8 cellular contexts compared by ENCODE assay signal in the genomic region with DNA sequence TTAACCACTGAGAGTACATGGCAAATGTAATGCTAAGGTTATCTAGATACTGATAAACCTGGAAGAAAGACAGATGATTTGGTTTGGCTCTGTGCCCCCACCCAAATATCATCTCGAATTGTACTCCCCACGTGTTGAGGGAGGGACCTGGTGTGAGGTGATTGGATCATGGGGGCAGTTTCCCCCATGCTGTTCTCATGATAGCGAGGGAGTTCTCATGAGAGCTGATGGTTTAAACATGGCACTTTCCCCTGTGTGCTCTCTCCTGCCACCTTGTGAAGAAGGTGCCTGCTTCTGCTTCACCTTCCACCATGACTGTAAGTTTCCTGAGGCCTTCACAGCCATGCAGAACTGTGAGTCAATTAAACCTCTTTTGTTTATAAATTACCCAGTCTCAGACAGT. TPM values are rescaled to one million over a fixed set of nuclear protein-coding genes. Genes with fewer than 3 reads are reported as not detected.
DNase-seq lines count a peak whose midpoint lies in the region; TF ChIP-seq lines count a peak whose summit lies in the region.

No MANE protein-coding gene starts in this region.

- intact Hi-C loops in mammary epithelial cell (cut with micrococcal nuclease): loop anchor here (1.0 kb wide), 2 partner anchors 108 to 257 kb away; no protein-coding TSS in a partner anchor

- in situ Hi-C loops in mammary epithelial cell (cut with MboI; ENCODE audit: low sequenced_read_pairs in 2 of 2): no loop called here

- CTCF ChIA-PET in mammary epithelial cell (lab: Charles Lee; ENCODE audit: low non-redundant PET): no interaction called here

- no peak overlapping the region for H2AFZ ChIP-seq in mammary epithelial cell (ENCODE audit: low read depth, low read length)

- H3K9me3 ChIP-seq in mammary epithelial cell (replicated peaks; ENCODE audit: insufficient read depth, low read length) (no peaks in the 10 kb centered on the region), neutrophil (no peaks in the 10 kb centered on the region), suprapubic skin (no peaks in the 10 kb centered on the region)

- DNase-seq in NCI-H82 (lab: John Stamatoyannopoulos, UW) (peak; percentile 52), NCI-H82 treated with DMSO at 0.1 percent for 48 hours (lab: John Stamatoyannopoulos, UW; ENCODE audit: unreplicated experiment) (no peak), NB4 (ENCODE audit: low read depth) (peak; percentile 42), mammary epithelial cell (peak; percentile 18), suprapubic skin (ENCODE audit: low spot score in 2 of 2) (no peak), SHP77 (lab: John Stamatoyannopoulos, UW) (no peak)
- DNase-seq in stimulated activated CD4-positive, alpha-beta T cell treated with anti-CD3 and anti-CD28 coated beads, Interleukin-4, amount 100 ng/mL, for 1 hour: no peak

- H3K4me2 ChIP-seq in mammary epithelial cell (ENCODE audit: insufficient read depth, low read depth, low read length): no peak overlapping the region

- H4K20me1 ChIP-seq in mammary epithelial cell (ENCODE audit: insufficient read depth, low read length): no peaks in the 10 kb centered on the region

- H3K4me1 ChIP-seq in mammary epithelial cell (ENCODE audit: insufficient read depth, low read length) (no peaks in the 10 kb centered on the region), neutrophil (ENCODE audit: control insufficient read depth in 1 of 2, insufficient read depth in 1 of 2, low read depth in 1 of 2, low read length in 1 of 2) (peaks cover 32 to 39% of the 10 kb centered on the region in 2 experiments), suprapubic skin (no peaks in the 10 kb centered on the region)

- H3K79me2 ChIP-seq in mammary epithelial cell (ENCODE audit: insufficient read depth, low read length): no peaks in the 10 kb centered on the region

- no TSS peak for BruUV-seq in mammary epithelial cell (replicated peaks; lab: Mats Ljungman, UMichigan)

- no peaks in the 10 kb centered on the region for H3K36me3 ChIP-seq in mammary epithelial cell (ENCODE audit: insufficient read depth, low read length)
- H3K36me3 ChIP-seq in neutrophil: no peaks in the 10 kb centered on the region
- H3K36me3 ChIP-seq in suprapubic skin: no peaks in the 10 kb centered on the region

- TF ChIP-seq CTCF in NB4 (IDR thresholded peaks at IDR 0.05; ENCODE audit: low read depth, low read length) (no peak), mammary epithelial cell (conservative IDR thresholded peaks at IDR 0.05 in 1 of 2, IDR thresholded peaks at IDR 0.05 in 1 of 2; ENCODE audit: extremely low read depth in 1 of 2, insufficient read depth in 1 of 2, low read depth in 1 of 2, low read length in 2 of 2) (peak in 1 of 2 donors; percentile 39), neutrophil (IDR thresholded peaks at IDR 0.05) (no peak), suprapubic skin (IDR thresholded peaks at IDR 0.05) (no peak)

- TF ChIP-seq POLR2A in NB4 (IDR thresholded peaks at IDR 0.05; ENCODE audit: extremely low read depth, insufficient read length) (no peak), suprapubic skin (IDR thresholded peaks at IDR 0.05) (no peak)

- dilution Hi-C loops in mammary epithelial cell (cut with HindIII; ENCODE audit: low sequenced_read_pairs): loop anchor here (5.0 kb wide), 1 partner anchor 57 kb away; no protein-coding TSS in a partner anchor

- TF ChIP-seq EP300 in suprapubic skin (IDR thresholded peaks at IDR 0.05): no peak

- no peak overlapping the region for H3K9ac ChIP-seq in mammary epithelial cell (ENCODE audit: insufficient read depth, low read length)

- WGBS in mammary epithelial cell (ENCODE audit: low coverage, missing lambda C conversion rate): 52% methylated on average over 3 of the region's 3 CpGs
- WGBS in suprapubic skin: 64% methylated on average over 3 of the region's 3 CpGs

- no peaks in the 10 kb centered on the region for H3K27me3 ChIP-seq in mammary epithelial cell (ENCODE audit: insufficient read depth, low read length)
- no peaks in the 10 kb centered on the region for H3K27me3 ChIP-seq in neutrophil
- no peaks in the 10 kb centered on the region for H3K27me3 ChIP-seq in suprapubic skin

- H3K27ac ChIP-seq in mammary epithelial cell (ENCODE audit: insufficient read depth, low read depth, low read length): no peak overlapping the region
- H3K27ac ChIP-seq in neutrophil: peak overlapping the region; percentile 27
- H3K27ac ChIP-seq in suprapubic skin: no peak overlapping the region

- H3K4me3 ChIP-seq in NB4 (ENCODE audit: low read depth, low read length): no peak overlapping the region
- H3K4me3 ChIP-seq in mammary epithelial cell (replicated peaks in 1 of 3; ENCODE audit: insufficient read depth in 1 of 3, low read depth in 2 of 3, low read length in 3 of 3): no peak overlapping the region
- no peak overlapping the region for H3K4me3 ChIP-seq in neutrophil (ENCODE audit: low read depth in 1 of 2, low read length in 1 of 2)
- no peak overlapping the region for H3K4me3 ChIP-seq in suprapubic skin

RNA-seq across cellular contexts. Expression of a gene that starts 14.2 kb away (rescaled TPM):
- under 1 TPM; under 0.01 to 0.33 TPM for total RNA-seq in mammary epithelial cell
- polyA plus RNA-seq in mammary epithelial cell: 0.09 TPM
- not detected for polyA minus RNA-seq in mammary epithelial cell
- under 1 TPM in 3 of 4 donors, not detected in 1; 0.38 to 0.47 (median 0.40) TPM for total RNA-seq in suprapubic skin

RNA-seq across cellular contexts. Expression of a gene that starts 32.0 kb away (rescaled TPM):
- total RNA-seq in mammary epithelial cell (1 to 10 TPM; 1.2 to 2.5 TPM), suprapubic skin (under 1 TPM in 1 of 4 donors, not detected in 3; 0.93 TPM)
- polyA plus RNA-seq in mammary epithelial cell: 0.37 TPM
- polyA minus RNA-seq in mammary epithelial cell: not detected

RNA-seq across cellular contexts. Expression of a gene that starts 32.2 kb away (rescaled TPM):
- total RNA-seq in mammary epithelial cell: 10 to 100 TPM; 11.2 to 16.0 TPM
- 6.0 TPM for polyA plus RNA-seq in mammary epithelial cell
- 14.0 TPM for polyA minus RNA-seq in mammary epithelial cell
- total RNA-seq in suprapubic skin: 10 to 100 TPM in 1 of 4 donors, 1 to 10 TPM in 3; 5.3 to 11.2 (median 7.9) TPM

RNA-seq across cellular contexts. Expression of a gene that starts 48.3 kb away (rescaled TPM):
- total RNA-seq in mammary epithelial cell (10 to 100 TPM; 15.3 to 25.7 TPM), suprapubic skin (10 to 100 TPM; 11.7 to 21.6 (median 16.9) TPM)
- 14.9 TPM for polyA plus RNA-seq in mammary epithelial cell
- polyA minus RNA-seq in mammary epithelial cell: 26.4 TPM

RNA-seq across cellular contexts. Expression of a gene that starts 48.8 kb away (rescaled TPM):
- 100 to 1,000 TPM in 1 of 2 donors, 10 to 100 TPM in 1; 63.7 to 140 TPM for total RNA-seq in mammary epithelial cell
- 224 TPM for polyA plus RNA-seq in mammary epithelial cell
- polyA minus RNA-seq in mammary epithelial cell: 311 TPM
- total RNA-seq in suprapubic skin: 100 to 1,000 TPM in 1 of 4 donors, 10 to 100 TPM in 3; 62.8 to 124 (median 97.0) TPM

Comparison
In these comparisons a context has a peak if more than half of its experiments do, and no peak if none do; other contexts are left out.
1. DNase-seq: peak in NCI-H82 (single experiment), NB4 (single experiment) and mammary epithelial cell (single experiment); none in NCI-H82 treated with DMSO at 0.1 percent for 48 hours (single experiment), suprapubic skin (0 of 2), SHP77 (0 of 2) and stimulated activated CD4-positive, alpha-beta T cell treated with anti-CD3 and anti-CD28 coated beads, Interleukin-4, amount 100 ng/mL, for 1 hour (single experiment).